Comparison of ENCODE assay signal across 13 cellular contexts in genomic region chr16:56298948-56299602, GRCh38.
DNase-seq lines count a peak whose midpoint lies in the region; ATAC-seq lines count a peak whose summit lies in the region.
"Had no signal": no experiment of that assay in that cellular context is flagged by ENCODE, and none has a peak within 500 bp of the region (broad histone marks: within the 10 kb centered on the region; RNA-seq: fewer than 3 reads in every experiment).

No MANE protein-coding gene starts in this region.

- H3K9me3 ChIP-seq in MG63, result no peaks in the 10 kb centered on the region
- H3K9me3 ChIP-seq: Peyer's patch had no signal

- no peaks in the 10 kb centered on the region; the same call in 1 of the 2 replicates for H3K27me3 ChIP-seq in MG63
- H3K27me3 ChIP-seq: Peyer's patch had no signal

- intact Hi-C loops in left colon (cut with DNase I, micrococcal nuclease), result no loop called here

- H3K4me3 ChIP-seq in MG63, result no peak overlapping the region
- H3K4me3 ChIP-seq: coronary artery, Peyer's patch had no signal

- H3K36me3 ChIP-seq in MG63, result no peaks in the 10 kb centered on the region
- H3K36me3 ChIP-seq: Peyer's patch had no signal

- DNase-seq in MG63 (peak; percentile 44), cerebellar cortex (ENCODE audit: low spot score) (peak; percentile 45), left colon (peak in 1 of 2 donors; percentile 15), DMS79 treated with DMSO at 0.1 percent for 48 hours (lab: John Stamatoyannopoulos, UW) (no peak), NCI-H146 treated with DMSO at 0.1 percent for 48 hours (lab: John Stamatoyannopoulos, UW; ENCODE audit: unreplicated experiment) (no peak)
- DNase-seq in stimulated activated naive CD8-positive, alpha-beta T cell treated with anti-CD3 and anti-CD28 coated beads, Interleukin-15, Interleukin-2, amounts not matched to agents 100 U/mL and 50 U/mL, for 24 hours, result no peak
- DNase-seq: activated T-cell treated with anti-CD3 and anti-CD28 coated beads, Interleukin-2, amount 50 U/mL, for 48 hours; NCI-H1417 treated with DMSO at 0.1 percent for 48 hours; stimulated activated naive CD4-positive, alpha-beta T cell had no signal

- peak; percentile 37 for ATAC-seq in left colon
- peak; percentile 51 for ATAC-seq in stimulated activated naive CD8-positive, alpha-beta T cell treated with anti-CD3 and anti-CD28 coated beads, Interleukin-15, Interleukin-2, amounts not matched to agents 100 U/mL and 50 U/mL, for 24 hours
- ATAC-seq in HG03108 (IDR thresholded peaks at IDR 0.05; ENCODE audit: unreplicated experiment), result no peak
- no peak for ATAC-seq in GM21367 (IDR thresholded peaks at IDR 0.05; ENCODE audit: unreplicated experiment)

Comparison
In these comparisons a context has a peak if more than half of its experiments do, and no peak if none do; other contexts are left out.
1. DNase-seq: peak in MG63 (single experiment) and cerebellar cortex (single experiment); none in stimulated activated naive CD8-positive, alpha-beta T cell treated with anti-CD3 and anti-CD28 coated beads, Interleukin-15, Interleukin-2, amounts not matched to agents 100 U/mL and 50 U/mL, for 24 hours (single experiment), DMS79 treated with DMSO at 0.1 percent for 48 hours (single experiment) and NCI-H146 treated with DMSO at 0.1 percent for 48 hours (single experiment).
2. ATAC-seq: peak in left colon (single experiment) and stimulated activated naive CD8-positive, alpha-beta T cell treated with anti-CD3 and anti-CD28 coated beads, Interleukin-15, Interleukin-2, amounts not matched to agents 100 U/mL and 50 U/mL, for 24 hours (single experiment); none in HG03108 (single experiment) and GM21367 (single experiment).